In the genomic region with DNA sequence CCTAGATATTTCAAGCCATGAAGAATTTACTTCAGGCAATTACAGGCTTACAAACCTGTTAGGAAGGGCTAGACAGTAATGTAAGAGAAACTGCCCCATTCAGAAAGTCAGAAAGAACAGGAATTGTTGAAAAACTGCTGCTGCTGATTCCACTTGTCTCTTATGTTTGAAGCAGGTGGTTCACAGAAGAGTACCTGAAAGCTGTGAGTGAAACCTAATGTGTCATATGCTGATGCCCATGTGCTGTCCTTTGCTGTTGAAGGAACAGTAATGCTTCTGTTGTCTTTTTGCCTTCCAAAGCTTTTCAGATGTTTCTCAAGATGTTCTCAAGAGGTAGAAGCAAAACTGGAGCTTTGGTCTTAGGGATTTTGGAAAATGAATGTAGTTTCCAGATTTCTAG, we compare ENCODE assay signal across 22 cellular contexts.
DNase-seq lines count a peak whose midpoint lies in the region; ATAC-seq and TF ChIP-seq lines count a peak whose summit lies in the region.
"Had no signal": no experiment of that assay in that cellular context is flagged by ENCODE, and none has a peak within 500 bp of the region (broad histone marks: within the 10 kb centered on the region; RNA-seq: fewer than 3 reads in every experiment).

No MANE protein-coding gene starts in this region.

- H3K9me3 ChIP-seq in RWPE2 (ENCODE audit: severe bottlenecking) = no peaks in the 10 kb centered on the region
- H3K9me3 ChIP-seq: ascending aorta, gastrocnemius medialis, tibial nerve had no signal

- H3K27ac ChIP-seq in RWPE2 (ENCODE audit: poor library complexity, severe bottlenecking) = peak overlapping the region; percentile 89
- H3K27ac ChIP-seq: ascending aorta, C4-2B, hepatocyte, tibial nerve had no signal

- H3K36me3 ChIP-seq in RWPE2 (ENCODE audit: low read depth) = no peaks in the 10 kb centered on the region
- H3K36me3 ChIP-seq: ascending aorta, gastrocnemius medialis, tibial nerve had no signal

- no peak for DNase-seq in RWPE2 (ENCODE audit: low spot score)
- no peak for DNase-seq in MV-4-11 (lab: John Stamatoyannopoulos, UW)
- no peak for DNase-seq in stimulated activated CD8-positive, alpha-beta memory T cell treated with anti-CD3 and anti-CD28 coated beads, Interleukin-4, amount 100 ng/mL, for 48 hours
- DNase-seq in SW 1271 (lab: John Stamatoyannopoulos, UW) = no peak
- DNase-seq: activated CD8-positive, alpha-beta memory T cell treated with anti-CD3 and anti-CD28 coated beads, Interleukin-2, amount 50 U/mL, for 4 hours; activated naive CD8-positive, alpha-beta T cell treated with anti-CD3 and anti-CD28 coated beads for 36 hours; Calu3; gastrocnemius medialis; GOT3; mesendoderm; NCI-H187; NCI-H82 had no signal

- no peak overlapping the region for H3K4me3 ChIP-seq in RWPE2 (ENCODE audit: severe bottlenecking)
- H3K4me3 ChIP-seq: ascending aorta, gastrocnemius medialis, hepatocyte, tibial nerve had no signal

- no peaks in the 10 kb centered on the region for H3K27me3 ChIP-seq in RWPE2 (ENCODE audit: insufficient read depth, poor library complexity, severe bottlenecking)
- H3K27me3 ChIP-seq: ascending aorta, gastrocnemius medialis, hepatocyte, tibial nerve had no signal

- H3K4me1 ChIP-seq in RWPE2 (ENCODE audit: insufficient read depth, poor library complexity, severe bottlenecking) = peaks cover 35% of the 10 kb centered on the region

- peak; percentile 53 for ATAC-seq in GM18909 (IDR thresholded peaks at IDR 0.05; ENCODE audit: poor library complexity, unreplicated experiment)
- ATAC-seq in GM21576 (IDR thresholded peaks at IDR 0.05; ENCODE audit: unreplicated experiment) = peak; percentile 68
- ATAC-seq in HG03280 (IDR thresholded peaks at IDR 0.05; ENCODE audit: unreplicated experiment) = peak; percentile 85
- no peak for ATAC-seq in RWPE2 (ENCODE audit: low read depth)
- ATAC-seq in HG02884 (IDR thresholded peaks at IDR 0.05; ENCODE audit: unreplicated experiment) = no peak
- ATAC-seq: gastrocnemius medialis, left lobe of liver, Right ventricle myocardium inferior had no signal

- TF ChIP-seq CTCF in RWPE2 (IDR thresholded peaks at IDR 0.05; ENCODE audit: poor library complexity, severe bottlenecking) = no peak

Comparison
In these comparisons a context has a peak if more than half of its experiments do, and no peak if none do; other contexts are left out.
1. ATAC-seq: peak in GM18909 (single experiment), GM21576 (single experiment) and HG03280 (single experiment); none in RWPE2 (single experiment) and HG02884 (single experiment).